In genomic region chr17:44865231-44865660, GRCh38 we compare ENCODE assay signal across 8 cellular contexts. TPM values are rescaled to one million over a fixed set of nuclear protein-coding genes. Genes with fewer than 3 reads are reported as not detected.
DNase-seq lines count a peak whose midpoint lies in the region; ATAC-seq and TF ChIP-seq lines count a peak whose summit lies in the region.

No MANE protein-coding gene starts in this region.

- H3K27ac Mint-ChIP-seq in activated naive CD4-positive, alpha-beta T cell treated with anti-CD3 and anti-CD28 coated beads for 36 hours = no peak overlapping the region
- H3K27ac Mint-ChIP-seq in glutamatergic neuron (ENCODE audit: unreplicated experiment) = no peak overlapping the region

- no peaks in the 10 kb centered on the region for H3K27me3 Mint-ChIP-seq in activated naive CD4-positive, alpha-beta T cell treated with anti-CD3 and anti-CD28 coated beads for 36 hours (ENCODE audit: low read depth)
- H3K27me3 Mint-ChIP-seq in glutamatergic neuron (ENCODE audit: unreplicated experiment) = no peaks in the 10 kb centered on the region

- TF ChIP-seq EP300 in transverse colon (IDR thresholded peaks at IDR 0.05; ENCODE audit: low read depth) = peak; percentile 16

- H3K36me3 ChIP-seq in SK-N-MC (ENCODE audit: insufficient read depth, low read length) (peaks cover 80% of the 10 kb centered on the region), parathyroid adenoma (ENCODE audit: control insufficient read depth, insufficient read depth, low read length) (no peaks in the 10 kb centered on the region), transverse colon (peaks cover 0 to 24% (median 7%) of the 10 kb centered on the region in 4 donors)

- H3K9ac ChIP-seq in SK-N-MC (ENCODE audit: insufficient read length) (no peak overlapping the region), parathyroid adenoma (no peak overlapping the region)

- H3K4me1 ChIP-seq in parathyroid adenoma = no peaks in the 10 kb centered on the region
- H3K4me1 ChIP-seq in transverse colon = peaks cover 0 to 5% (median 4%) of the 10 kb centered on the region in 4 donors

- CTCF ChIA-PET in activated naive CD4-positive, alpha-beta T cell treated with anti-CD3 and anti-CD28 coated beads for 36 hours (lab: Charles Lee) = interaction anchor here (1.0 to 10.5 kb wide), 5 partner anchors 9 to 88 kb away, joined by 3 to 147 read pairs (median 4); no protein-coding TSS in a partner anchor

- no peak overlapping the region for H3K4me3 ChIP-seq in SK-N-MC
- no peak overlapping the region for H3K4me3 ChIP-seq in parathyroid adenoma (ENCODE audit: low read depth, low read length)
- H3K4me3 ChIP-seq in transverse colon = no peak overlapping the region

- TF ChIP-seq CTCF in glutamatergic neuron (IDR thresholded peaks at IDR 0.05; ENCODE audit: partially characterized antibody, unreplicated experiment) (peak; percentile 92), parathyroid adenoma (IDR thresholded peaks at IDR 0.05) (peak; percentile 86), transverse colon (IDR thresholded peaks at IDR 0.05) (peak; percentile 84 to 92 (median 89))

- peak; percentile 77 for DNase-seq in EL
- peak; percentile 65 for DNase-seq in NCI-H1048 (lab: John Stamatoyannopoulos, UW)
- peak; percentile 56 for DNase-seq in SK-N-MC (ENCODE audit: low read depth, low spot score)
- peak; percentile 78 for DNase-seq in activated naive CD4-positive, alpha-beta T cell treated with anti-CD3 and anti-CD28 coated beads for 36 hours
- DNase-seq in glutamatergic neuron = peak; percentile 73
- peak; percentile 69 for DNase-seq in transverse colon

- no peak overlapping the region for H3K4me2 ChIP-seq in parathyroid adenoma (ENCODE audit: low read length)

- WGBS in transverse colon (ENCODE audit: low coverage in 1 of 2), 2 donors = 22 to 42% methylated on average over 1 of the region's 1 CpG

- 0 out of 2 replicates have a peak overlapping the region, but pooled peaks have one; percentile 4 for H3K27ac ChIP-seq in SK-N-MC
- no peak overlapping the region for H3K27ac ChIP-seq in parathyroid adenoma
- H3K27ac ChIP-seq in transverse colon = peak overlapping the region; percentile 8 to 81 (median 72)

- no peak overlapping the region for H2AFZ ChIP-seq in parathyroid adenoma

- H3K4me1 Mint-ChIP-seq in activated naive CD4-positive, alpha-beta T cell treated with anti-CD3 and anti-CD28 coated beads for 36 hours (ENCODE audit: low read depth) = no peaks in the 10 kb centered on the region
- H3K4me1 Mint-ChIP-seq in glutamatergic neuron (ENCODE audit: low read depth, unreplicated experiment) = no peaks in the 10 kb centered on the region

- peaks cover 30% of the 10 kb centered on the region for H3K36me3 Mint-ChIP-seq in activated naive CD4-positive, alpha-beta T cell treated with anti-CD3 and anti-CD28 coated beads for 36 hours (ENCODE audit: low read depth)
- H3K36me3 Mint-ChIP-seq in glutamatergic neuron (ENCODE audit: unreplicated experiment) = no peaks in the 10 kb centered on the region

- no peaks in the 10 kb centered on the region for H3K27me3 ChIP-seq in parathyroid adenoma (ENCODE audit: control insufficient read depth, insufficient read depth, low read length)
- no peaks in the 10 kb centered on the region for H3K27me3 ChIP-seq in transverse colon

- H3K79me2 ChIP-seq in parathyroid adenoma = no peaks in the 10 kb centered on the region

- no peak for TF ChIP-seq POLR2A in transverse colon (IDR thresholded peaks at IDR 0.05)

- no peak for ATAC-seq in HG03520 (IDR thresholded peaks at IDR 0.05; ENCODE audit: unreplicated experiment)

- intact Hi-C loops in activated naive CD4-positive, alpha-beta T cell treated with anti-CD3 and anti-CD28 coated beads for 36 hours (cut with micrococcal nuclease) = loop anchor here (1.0 to 10.0 kb wide), 3 partner anchors 86 to 330 kb away; no protein-coding TSS in a partner anchor
- intact Hi-C loops in transverse colon (cut with DNase I; ENCODE audit: low total_unique reads) = loop anchor here (5.0 kb wide), 1 partner anchor 83 kb away; no protein-coding TSS in a partner anchor

- H3K9me3 Mint-ChIP-seq in activated naive CD4-positive, alpha-beta T cell treated with anti-CD3 and anti-CD28 coated beads for 36 hours = no peaks in the 10 kb centered on the region
- no peaks in the 10 kb centered on the region for H3K9me3 Mint-ChIP-seq in glutamatergic neuron (ENCODE audit: unreplicated experiment)

- H3K4me3 Mint-ChIP-seq in activated naive CD4-positive, alpha-beta T cell treated with anti-CD3 and anti-CD28 coated beads for 36 hours = no peak overlapping the region
- H3K4me3 Mint-ChIP-seq in glutamatergic neuron (ENCODE audit: unreplicated experiment) = no peak overlapping the region

- no peaks in the 10 kb centered on the region for H3K9me3 ChIP-seq in SK-N-MC (ENCODE audit: low read depth, low read length)
- no peaks in the 10 kb centered on the region for H3K9me3 ChIP-seq in parathyroid adenoma (ENCODE audit: control insufficient read depth, low read length)
- H3K9me3 ChIP-seq in transverse colon = no peaks in the 10 kb centered on the region

- in situ Hi-C loops in transverse colon (cut with MboI; ENCODE audit: low pct_ligation_motif_present in 1 of 4, low pct_unique_long_range_greater_than_20kb in 1 of 4, low sequenced_read_pairs in 3 of 4) = loop anchor here in 3 of 4 donors (5.0 to 10.0 kb wide), 2 partner anchors 80 to 83 kb away; no protein-coding TSS in a partner anchor

RNA-seq across cellular contexts. Expression of gene HIGD1B, which starts 17.6 kb away (rescaled TPM):
- total RNA-seq in activated naive CD4-positive, alpha-beta T cell treated with anti-CD3 and anti-CD28 coated beads for 36 hours = not detected
- total RNA-seq in glutamatergic neuron (ENCODE audit: unreplicated experiment) = 1.1 TPM
- total RNA-seq in transverse colon = under 1 TPM in 1 of 4 donors, not detected in 3; 0.96 TPM

RNA-seq across cellular contexts. Expression of gene EFTUD2, which starts 34.0 kb away (rescaled TPM):
- 100 to 1,000 TPM; 170 to 176 TPM for total RNA-seq in activated naive CD4-positive, alpha-beta T cell treated with anti-CD3 and anti-CD28 coated beads for 36 hours
- total RNA-seq in glutamatergic neuron (ENCODE audit: unreplicated experiment) = 102 TPM
- total RNA-seq in transverse colon = 100 to 1,000 TPM in 1 of 4 donors, 10 to 100 TPM in 3; 37.4 to 136 (median 65.4) TPM

RNA-seq across cellular contexts. Expression of gene GJC1, which starts 35.2 kb away (rescaled TPM):
- 1 to 10 TPM; 2.5 TPM for total RNA-seq in activated naive CD4-positive, alpha-beta T cell treated with anti-CD3 and anti-CD28 coated beads for 36 hours
- 60.9 TPM for total RNA-seq in glutamatergic neuron (ENCODE audit: unreplicated experiment)
- 10 to 100 TPM; 12.0 to 18.7 (median 14.7) TPM for total RNA-seq in transverse colon

RNA-seq across cellular contexts. Expression of gene GFAP, which starts 50.1 kb away (rescaled TPM):
- not detected for total RNA-seq in activated naive CD4-positive, alpha-beta T cell treated with anti-CD3 and anti-CD28 coated beads for 36 hours
- not detected for total RNA-seq in glutamatergic neuron (ENCODE audit: unreplicated experiment)
- under 1 TPM in 1 of 4 donors, not detected in 3; 0.68 TPM for total RNA-seq in transverse colon
